In genomic region chr5:108379722-108380530, GRCh38 we compare ENCODE assay signal across 8 cellular contexts. TPM values are rescaled to one million over a fixed set of nuclear protein-coding genes. Genes with fewer than 3 reads are reported as not detected.
DNase-seq lines count a peak whose midpoint lies in the region; ATAC-seq, FAIRE-seq and TF ChIP-seq lines count a peak whose summit lies in the region.

No MANE protein-coding gene starts in this region.

- no peaks in the 10 kb centered on the region for H3K27me3 Mint-ChIP-seq in activated CD8-positive, alpha-beta T cell treated with anti-CD3 and anti-CD28 coated beads for 36 hours

- peaks cover 27% of the 10 kb centered on the region for H3K36me3 Mint-ChIP-seq in activated CD8-positive, alpha-beta T cell treated with anti-CD3 and anti-CD28 coated beads for 36 hours (ENCODE audit: low read depth)

- ATAC-seq in Right ventricle myocardium inferior: no peak
- peak; percentile 15 for ATAC-seq in activated CD8-positive, alpha-beta T cell treated with anti-CD3 and anti-CD28 coated beads for 36 hours
- ATAC-seq in stimulated activated naive CD8-positive, alpha-beta T cell treated with anti-CD3 and anti-CD28 coated beads, Interleukin-15, Interleukin-2, amounts not matched to agents 100 U/mL and 50 U/mL, for 24 hours: no peak

- H3K9me3 ChIP-seq in cardiac muscle cell (ENCODE audit: low read depth): no peaks in the 10 kb centered on the region

- H3K4me3 ChIP-seq in cardiac muscle cell: peak overlapping the region; percentile 58
- peak overlapping the region; percentile 63 for H3K4me3 ChIP-seq in iPS-11a (ENCODE audit: low read depth, low read length)

- peak overlapping the region; percentile 96 for H3K27ac Mint-ChIP-seq in activated CD8-positive, alpha-beta T cell treated with anti-CD3 and anti-CD28 coated beads for 36 hours

- TF ChIP-seq CTCF in cardiac muscle cell (IDR thresholded peaks at IDR 0.05; ENCODE audit: low read depth, low read length) (no peak), D721Med (IDR thresholded peaks at IDR 0.05; ENCODE audit: insufficient read depth, missing control alignments) (no peak)
- no peak for TF ChIP-seq CTCF in activated CD8-positive, alpha-beta T cell treated with anti-CD3 and anti-CD28 coated beads for 36 hours (IDR thresholded peaks at IDR 0.05)

- no peak for FAIRE-seq in D721Med (lab: Jason Lieb, UNC)

- no peaks in the 10 kb centered on the region for H3K36me3 ChIP-seq in cardiac muscle cell

- intact Hi-C loops in Right ventricle myocardium inferior (cut with DNase I): no loop called here
- intact Hi-C loops in activated CD8-positive, alpha-beta T cell treated with anti-CD3 and anti-CD28 coated beads for 36 hours (cut with micrococcal nuclease): loop anchor here (5.0 kb wide), 1 partner anchor 1032 kb away; no protein-coding TSS in a partner anchor

- H3K27me3 ChIP-seq in cardiac muscle cell: no peaks in the 10 kb centered on the region

- DNase-seq in cardiac muscle cell (ENCODE audit: low read depth in 1 of 2, low spot score in 1 of 2): peak in 1 of 2 donors; percentile 40
- no peak for DNase-seq in Right ventricle myocardium inferior (ENCODE audit: missing footprints)
- DNase-seq in activated CD8-positive, alpha-beta T cell treated with anti-CD3 and anti-CD28 coated beads for 36 hours: peak; percentile 50
- peak; percentile 23 for DNase-seq in stimulated activated naive CD8-positive, alpha-beta T cell treated with anti-CD3 and anti-CD28 coated beads, Interleukin-15, Interleukin-2, amounts not matched to agents 100 U/mL and 50 U/mL, for 24 hours
- no peak for DNase-seq in NCI-H510A treated with DMSO at 0.1 percent for 48 hours (lab: John Stamatoyannopoulos, UW)
- no peak for DNase-seq in D721Med (ENCODE audit: insufficient read length, low spot score)
- no peak for DNase-seq in stimulated activated CD4-positive, alpha-beta T cell treated with anti-CD3 and anti-CD28 coated beads, Interleukin-12 subunit alpha, Interleukin-12 subunit beta, amount 100 ng/mL, for 4 hours

- peak overlapping the region; percentile 93 for H3K27ac ChIP-seq in cardiac muscle cell

- H3K4me1 Mint-ChIP-seq in activated CD8-positive, alpha-beta T cell treated with anti-CD3 and anti-CD28 coated beads for 36 hours (ENCODE audit: low read depth): peaks cover 28% of the 10 kb centered on the region

- POLR2A ChIA-PET in activated CD8-positive, alpha-beta T cell treated with anti-CD3 and anti-CD28 coated beads for 36 hours (lab: Charles Lee): interaction anchor here (0.6 to 1.7 kb wide), 4 partner anchors 10 to 1030 kb away, joined by 3 to 5 read pairs (median 4); partner anchors contain the start of gene PJA2

- peaks cover 23% of the 10 kb centered on the region for H3K9me3 Mint-ChIP-seq in activated CD8-positive, alpha-beta T cell treated with anti-CD3 and anti-CD28 coated beads for 36 hours

- CTCF ChIA-PET in activated CD8-positive, alpha-beta T cell treated with anti-CD3 and anti-CD28 coated beads for 36 hours (lab: Charles Lee): interaction anchor here (0.8 to 1.6 kb wide), 2 partner anchors 12 to 19 kb away, joined by 3 to 4 read pairs; no protein-coding TSS in a partner anchor

- H3K4me1 ChIP-seq in cardiac muscle cell (ENCODE audit: low read depth): peaks cover 8% of the 10 kb centered on the region

- peak overlapping the region; percentile 85 for H3K4me3 Mint-ChIP-seq in activated CD8-positive, alpha-beta T cell treated with anti-CD3 and anti-CD28 coated beads for 36 hours

RNA-seq across cellular contexts. Expression of gene FBXL17, which starts 2.0 kb away (rescaled TPM):
- total RNA-seq in cardiac muscle cell (20.7 and 22.9 TPM in 2 replicates), Right ventricle myocardium inferior (43.6 TPM)
- polyA plus RNA-seq in cardiac muscle cell: 18.3 and 19.0 TPM in 2 replicates
- 1 to 10 TPM; 3.0 to 5.3 TPM for total RNA-seq in activated CD8-positive, alpha-beta T cell treated with anti-CD3 and anti-CD28 coated beads for 36 hours

Comparison
In these comparisons a context has a peak if more than half of its experiments do, and no peak if none do; other contexts are left out.
1. DNase-seq: peak in activated CD8-positive, alpha-beta T cell treated with anti-CD3 and anti-CD28 coated beads for 36 hours (single experiment) and stimulated activated naive CD8-positive, alpha-beta T cell treated with anti-CD3 and anti-CD28 coated beads, Interleukin-15, Interleukin-2, amounts not matched to agents 100 U/mL and 50 U/mL, for 24 hours (single experiment); none in Right ventricle myocardium inferior (single experiment), NCI-H510A treated with DMSO at 0.1 percent for 48 hours (single experiment), D721Med (single experiment) and stimulated activated CD4-positive, alpha-beta T cell treated with anti-CD3 and anti-CD28 coated beads, Interleukin-12 subunit alpha, Interleukin-12 subunit beta, amount 100 ng/mL, for 4 hours (single experiment).